ENCODE assay signal across 8 cellular contexts in the genomic region with DNA sequence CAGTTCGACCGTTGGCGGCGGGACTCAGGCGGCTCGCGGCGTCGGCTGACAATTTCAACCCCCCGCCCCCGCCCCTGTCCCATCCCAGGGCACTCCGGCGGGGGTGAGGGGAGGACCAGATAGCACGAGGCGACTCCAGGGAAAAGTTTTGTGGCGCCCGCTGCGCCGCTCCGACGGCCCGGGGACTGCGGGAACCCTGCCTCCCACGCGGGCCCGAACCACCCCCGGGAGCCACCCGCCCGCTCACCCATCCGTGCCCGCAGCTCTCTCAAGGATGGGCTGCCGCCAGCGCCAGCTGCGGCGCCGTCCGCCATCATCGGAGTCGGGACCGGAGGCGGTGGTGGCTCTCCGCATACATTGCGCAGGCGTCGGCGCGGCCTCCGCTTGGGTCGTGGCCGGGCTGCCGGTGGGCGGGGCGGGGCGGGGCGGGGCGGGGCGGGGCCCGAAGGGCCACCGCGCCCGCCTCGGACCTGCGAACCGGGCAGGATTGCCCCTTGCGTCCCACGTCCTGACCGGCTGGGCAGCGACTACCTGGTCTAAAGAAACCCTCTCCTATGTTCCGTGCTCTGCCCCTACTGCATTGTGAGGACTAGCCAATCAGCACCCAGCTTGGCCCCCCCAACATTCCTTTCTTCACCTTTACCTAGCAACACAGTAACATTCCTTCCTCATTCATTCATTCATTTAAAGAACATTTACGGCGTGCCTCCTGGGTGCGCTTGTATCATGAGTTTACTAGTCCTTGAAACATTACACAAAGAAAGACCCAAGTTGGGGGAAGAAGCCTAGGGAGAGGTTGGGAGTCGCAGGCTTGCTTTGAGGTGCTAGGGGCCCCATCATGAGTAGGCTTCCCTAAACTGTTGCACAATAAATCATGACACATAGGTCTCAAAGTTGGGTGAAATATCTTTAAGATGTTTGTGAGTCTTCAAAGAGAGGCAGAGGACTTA. TPM values are rescaled to one million over a fixed set of nuclear protein-coding genes. Genes with fewer than 3 reads are reported as not detected.
DNase-seq lines count a peak whose midpoint lies in the region; ATAC-seq, FAIRE-seq and TF ChIP-seq lines count a peak whose summit lies in the region.

A gene with protein sequence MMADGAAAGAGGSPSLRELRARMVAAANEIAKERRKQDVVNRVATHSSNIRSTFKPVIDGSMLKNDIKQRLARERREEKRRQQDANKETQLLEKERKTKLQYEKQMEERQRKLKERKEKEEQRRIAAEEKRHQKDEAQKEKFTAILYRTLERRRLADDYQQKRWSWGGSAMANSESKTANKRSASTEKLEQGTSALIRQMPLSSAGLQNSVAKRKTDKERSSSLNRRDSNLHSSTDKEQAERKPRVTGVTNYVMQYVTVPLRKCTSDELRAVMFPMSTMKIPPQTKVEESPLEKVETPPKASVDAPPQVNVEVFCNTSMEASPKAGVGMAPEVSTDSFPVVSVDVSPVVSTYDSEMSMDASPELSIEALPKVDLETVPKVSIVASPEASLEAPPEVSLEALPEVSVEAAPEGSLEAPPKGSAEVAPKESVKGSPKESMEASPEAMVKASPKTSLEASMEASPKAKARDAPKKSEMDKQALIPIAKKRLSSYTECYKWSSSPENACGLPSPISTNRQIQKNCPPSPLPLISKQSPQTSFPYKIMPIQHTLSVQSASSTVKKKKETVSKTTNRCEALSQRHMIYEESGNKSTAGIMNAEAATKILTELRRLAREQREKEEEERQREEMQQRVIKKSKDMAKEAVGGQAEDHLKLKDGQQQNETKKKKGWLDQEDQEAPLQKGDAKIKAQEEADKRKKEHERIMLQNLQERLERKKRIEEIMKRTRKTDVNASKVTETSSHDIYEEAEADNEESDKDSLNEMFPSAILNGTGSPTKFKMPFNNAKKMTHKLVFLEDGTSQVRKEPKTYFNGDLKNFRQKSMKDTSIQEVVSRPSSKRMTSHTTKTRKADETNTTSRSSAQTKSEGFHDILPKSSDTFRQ (minus strand): TSS at position 359 of the 950 bp plus-strand sequence. CDS start 42 bp downstream, at position 317.

- H3K79me1 ChIP-seq in neuronal stem cell (ENCODE audit: low read depth, low read length) = no peaks in the 10 kb centered on the region

- no peak within 1 kb of the TSS for H3K23ac ChIP-seq in neuronal stem cell (ENCODE audit: low read depth, low read length, poor library complexity)

- H3K9me3 ChIP-seq in neuronal stem cell (replicated peaks in 1 of 2; ENCODE audit: control insufficient read depth in 2 of 2, insufficient read depth in 1 of 2, low read depth in 1 of 2, low read length in 2 of 2) (no peaks in the 10 kb centered on the region), suprapubic skin (no peaks in the 10 kb centered on the region)

- peak within 1 kb of the TSS; percentile 67 to 75 for H3K4me3 ChIP-seq in foreskin fibroblast (ENCODE audit: low read depth in 1 of 2, low read length in 2 of 2)
- peak within 1 kb of the TSS; percentile 47 to 89 for H3K4me3 ChIP-seq in neuronal stem cell (ENCODE audit: low read length in 2 of 2)
- H3K4me3 ChIP-seq in suprapubic skin = peak within 1 kb of the TSS; percentile 59

- no peak for TF ChIP-seq POLR2A in suprapubic skin (IDR thresholded peaks at IDR 0.05)

- peaks cover 13% of the 10 kb centered on the region for H3K4me1 Mint-ChIP-seq in activated T-helper 2 cell treated with anti-CD3 and anti-CD28 coated beads, Interferon-gamma antibody, Interleukin-2, Interleukin-4, amounts not matched to agents 10 μg/mL and 5 μg/mL and 100 μg/mL, durations not matched to agents 14 hours and 24 hours and 36 hours (ENCODE audit: low read depth)

- DNase-seq in GM19239 (ENCODE audit: insufficient read length, low spot score) (peak; percentile 67), RCC 7860 (ENCODE audit: low spot score) (peak; percentile 17), foreskin fibroblast (peak in 1 of 2 donors; percentile 78), neuronal stem cell (ENCODE audit: low spot score) (peak; percentile 39), suprapubic skin (ENCODE audit: low spot score in 2 of 2) (no peak)
- DNase-seq in activated T-helper 2 cell treated with anti-CD3 and anti-CD28 coated beads, Interferon-gamma antibody, Interleukin-2, Interleukin-4, amounts not matched to agents 10 μg/mL and 5 μg/mL and 100 μg/mL, durations not matched to agents 14 hours and 24 hours and 36 hours (ENCODE audit: low spot score) = peak; percentile 58

- H4K8ac ChIP-seq in neuronal stem cell (ENCODE audit: low read depth, low read length) = no peak within 1 kb of the TSS

- WGBS in neuronal stem cell (ENCODE audit: extremely low coverage in 2 of 2, insufficient read length in 2 of 2, insufficient replicate concordance in 1 of 2), 2 donors = no CpG with 5 or more reads among the region's 73 CpGs
- WGBS in suprapubic skin = 40% methylated on average over 9 of the region's 73 CpGs

- H3K27ac ChIP-seq in C4-2B = peak within 1 kb of the TSS; percentile 59
- no peak within 1 kb of the TSS for H3K27ac ChIP-seq in neuronal stem cell (replicated peaks; ENCODE audit: low read length)
- H3K27ac ChIP-seq in suprapubic skin = peak within 1 kb of the TSS; percentile 69

- peak within 1 kb of the TSS; percentile 96 for H2AFZ ChIP-seq in neuronal stem cell (ENCODE audit: low read length)

- H3K4me2 ChIP-seq in neuronal stem cell (ENCODE audit: insufficient read depth, low read length, poor library complexity, severe bottlenecking) = peak within 1 kb of the TSS; percentile 57

- peak within 1 kb of the TSS; percentile 90 for H3K27ac Mint-ChIP-seq in activated T-helper 2 cell treated with anti-CD3 and anti-CD28 coated beads, Interferon-gamma antibody, Interleukin-2, Interleukin-4, amounts not matched to agents 10 μg/mL and 5 μg/mL and 100 μg/mL, durations not matched to agents 14 hours and 24 hours and 36 hours

- H4K91ac ChIP-seq in neuronal stem cell (ENCODE audit: low read depth, low read length, poor library complexity) = no peak within 1 kb of the TSS

- H3K4me1 ChIP-seq in neuronal stem cell (ENCODE audit: control insufficient read depth in 2 of 2, insufficient read depth in 1 of 2, low read depth in 1 of 2, low read length in 2 of 2) = peaks cover 0 to 3% of the 10 kb centered on the region in 2 donors
- H3K4me1 ChIP-seq in suprapubic skin = peaks cover 2% of the 10 kb centered on the region

- ATAC-seq in HG03439 (IDR thresholded peaks at IDR 0.05; ENCODE audit: unreplicated experiment) = peak; percentile 91

- peaks cover 2% of the 10 kb centered on the region for H3K36me3 Mint-ChIP-seq in activated T-helper 2 cell treated with anti-CD3 and anti-CD28 coated beads, Interferon-gamma antibody, Interleukin-2, Interleukin-4, amounts not matched to agents 10 μg/mL and 5 μg/mL and 100 μg/mL, durations not matched to agents 14 hours and 24 hours and 36 hours (ENCODE audit: low read depth)

- H2AK5ac ChIP-seq in neuronal stem cell (ENCODE audit: low read depth, low read length) = no peak within 1 kb of the TSS

- peak within 1 kb of the TSS; percentile 80 for H3K18ac ChIP-seq in neuronal stem cell (ENCODE audit: low read length)

- H2BK15ac ChIP-seq in neuronal stem cell (ENCODE audit: low read length) = no peak within 1 kb of the TSS

- no peak within 1 kb of the TSS for H3K14ac ChIP-seq in neuronal stem cell (ENCODE audit: low read length)

- H2BK5ac ChIP-seq in neuronal stem cell (ENCODE audit: low read length) = no peak within 1 kb of the TSS

- H3K27me3 ChIP-seq in neuronal stem cell (ENCODE audit: control insufficient read depth in 3 of 3, insufficient read depth in 3 of 3, low read depth in 1 of 3, low read length in 3 of 3) (peaks cover 0 to 16% (median 0%) of the 10 kb centered on the region in 3 experiments), suprapubic skin (no peaks in the 10 kb centered on the region)

- no peaks in the 10 kb centered on the region for H3K27me3 Mint-ChIP-seq in activated T-helper 2 cell treated with anti-CD3 and anti-CD28 coated beads, Interferon-gamma antibody, Interleukin-2, Interleukin-4, amounts not matched to agents 10 μg/mL and 5 μg/mL and 100 μg/mL, durations not matched to agents 14 hours and 24 hours and 36 hours (ENCODE audit: low read depth)

- H3K4ac ChIP-seq in neuronal stem cell (ENCODE audit: low read length) = no peak within 1 kb of the TSS

- TF ChIP-seq EP300 in suprapubic skin (IDR thresholded peaks at IDR 0.05) = no peak

- H3K36me3 ChIP-seq in neuronal stem cell (replicated peaks in 1 of 2; ENCODE audit: control insufficient read depth in 2 of 2, insufficient read depth in 2 of 2, low read length in 2 of 2) = no peaks in the 10 kb centered on the region
- no peaks in the 10 kb centered on the region for H3K36me3 ChIP-seq in suprapubic skin

- H2BK120ac ChIP-seq in neuronal stem cell (ENCODE audit: low read depth, low read length) = no peak within 1 kb of the TSS

- H3K9ac ChIP-seq in neuronal stem cell (ENCODE audit: low read depth, low read length, poor library complexity) = peak within 1 kb of the TSS; percentile 60

- H3K9me3 Mint-ChIP-seq in activated T-helper 2 cell treated with anti-CD3 and anti-CD28 coated beads, Interferon-gamma antibody, Interleukin-2, Interleukin-4, amounts not matched to agents 10 μg/mL and 5 μg/mL and 100 μg/mL, durations not matched to agents 14 hours and 24 hours and 36 hours = no peaks in the 10 kb centered on the region

- intact Hi-C loops in activated T-helper 2 cell treated with anti-CD3 and anti-CD28 coated beads, Interferon-gamma antibody, Interleukin-2, Interleukin-4, amounts not matched to agents 10 μg/mL and 5 μg/mL and 100 μg/mL, durations not matched to agents 14 hours and 24 hours and 36 hours (cut with micrococcal nuclease) = loop anchor here (1.0 to 10.0 kb wide), 3 partner anchors 8 to 443 kb away; no protein-coding TSS in a partner anchor

- no peak within 1 kb of the TSS for H2BK12ac ChIP-seq in neuronal stem cell (ENCODE audit: low read length)

- FAIRE-seq in GM19239 (lab: Jason Lieb, UNC) (peak; percentile 91), RCC 7860 (lab: Jason Lieb, UNC) (no peak)

- H3K4me3 Mint-ChIP-seq in activated T-helper 2 cell treated with anti-CD3 and anti-CD28 coated beads, Interferon-gamma antibody, Interleukin-2, Interleukin-4, amounts not matched to agents 10 μg/mL and 5 μg/mL and 100 μg/mL, durations not matched to agents 14 hours and 24 hours and 36 hours (ENCODE audit: low read depth) = peak within 1 kb of the TSS; percentile 88

- TF ChIP-seq CTCF in C4-2B (conservative IDR thresholded peaks at IDR 0.05) (no peak), foreskin fibroblast (IDR thresholded peaks at IDR 0.05; ENCODE audit: low read depth, low read length) (no peak), suprapubic skin (IDR thresholded peaks at IDR 0.05) (no peak)

RNA-seq across cellular contexts. Expression of the gene that starts here (rescaled TPM):
- 28.1 and 28.6 TPM in 2 replicates for total RNA-seq in activated T-helper 2 cell treated with anti-CD3 and anti-CD28 coated beads, Interferon-gamma antibody, Interleukin-2, Interleukin-4, amounts not matched to agents 10 μg/mL and 5 μg/mL and 100 μg/mL, durations not matched to agents 14 hours and 24 hours and 36 hours
- polyA plus RNA-seq in neuronal stem cell (2013, experiment 1 of 2) = 26.6 TPM
- 31.4 TPM for polyA plus RNA-seq in neuronal stem cell (2013, experiment 2 of 2)
- 10 to 100 TPM in 1 of 4 donors, 1 to 10 TPM in 3; 4.3 to 10.2 (median 7.6) TPM for total RNA-seq in suprapubic skin

Comparison
In these comparisons a context has a peak if more than half of its experiments do, and no peak if none do; other contexts are left out.
1. DNase-seq: peak in GM19239 (single experiment), RCC 7860 (single experiment), activated T-helper 2 cell treated with anti-CD3 and anti-CD28 coated beads, Interferon-gamma antibody, Interleukin-2, Interleukin-4, amounts not matched to agents 10 μg/mL and 5 μg/mL and 100 μg/mL, durations not matched to agents 14 hours and 24 hours and 36 hours (single experiment) and neuronal stem cell (single experiment); none in suprapubic skin (0 of 2).
2. Peak in every context shown above with its lines, with median percentiles within 50 percentile points of each other: H3K4me3 ChIP-seq.